ENCODE assay signal across 9 cellular contexts in genomic region chr4:4535590-4535989, GRCh38.
"Had no signal": no experiment of that assay in that cellular context is flagged by ENCODE, and none has a peak within 500 bp of the region (broad histone marks: within the 10 kb centered on the region; RNA-seq: fewer than 3 reads in every experiment).

No MANE protein-coding gene starts in this region.

- H3K9ac ChIP-seq: GM23248, KMS-11 had no signal

- H3K27me3 Mint-ChIP-seq: IgD-negative memory B cell had no signal

- H2AFZ ChIP-seq: GM23248 had no signal

- H3K9me3 ChIP-seq: HAP-1 had no signal

- ATAC-seq: HCT116 had no signal

- H3K27ac ChIP-seq: GM23248, KMS-11 had no signal

- H3K9me3 Mint-ChIP-seq: IgD-negative memory B cell had no signal

- H3K4me3 ChIP-seq: GM23248, HAP-1 had no signal

- H3K27ac Mint-ChIP-seq: IgD-negative memory B cell had no signal

- H3K4me2 ChIP-seq: KMS-11 had no signal

- DNase-seq: GM23248, GOT3, H7, KBM-7 had no signal

- H3K4me3 Mint-ChIP-seq: IgD-negative memory B cell had no signal

- H3K36me3 ChIP-seq: HAP-1 had no signal

- FAIRE-seq: HTR-8/SVneo had no signal
